In genomic region chr12:71626098-71626497, GRCh38 we compare ENCODE assay signal across 11 cellular contexts. TPM values are rescaled to one million over a fixed set of nuclear protein-coding genes. Genes with fewer than 3 reads are reported as not detected.
DNase-seq lines count a peak whose midpoint lies in the region; ATAC-seq and TF ChIP-seq lines count a peak whose summit lies in the region.
"Had no signal": no experiment of that assay in that cellular context is flagged by ENCODE, and none has a peak within 500 bp of the region (broad histone marks: within the 10 kb centered on the region; RNA-seq: fewer than 3 reads in every experiment).

No MANE protein-coding gene starts in this region.

- H3K27ac Mint-ChIP-seq in T-helper 2 cell treated with Interferon-gamma antibody and Interleukin-4, amounts not matched to agents 5 μg/mL and 100 μg/mL, for 36 hours = peak overlapping the region; percentile 17
- H3K27ac Mint-ChIP-seq in naive thymus-derived CD4-positive, alpha-beta T cell = peak overlapping the region; percentile 21 to 86 (median 70)
- no peak overlapping the region for H3K27ac Mint-ChIP-seq in WTC11
- H3K27ac Mint-ChIP-seq: brain had no signal

- ATAC-seq in HG02623 (IDR thresholded peaks at IDR 0.05; ENCODE audit: unreplicated experiment) = peak; percentile 62
- no peak for ATAC-seq in naive thymus-derived CD4-positive, alpha-beta T cell
- no peak for ATAC-seq in WTC11
- no peak for ATAC-seq in Right ventricle myocardium inferior

- intact Hi-C loops in naive thymus-derived CD4-positive, alpha-beta T cell (cut with micrococcal nuclease) = loop anchor here (2.0 to 5.0 kb wide), 3 partner anchors 13 to 36 kb away; partner anchors contain the start of genes THAP2 (in 1 of the 2) and ZFC3H1 (in 1 of the 2)
- intact Hi-C loops in Right ventricle myocardium inferior (cut with DNase I) = no loop called here

- CTCF ChIA-PET in naive thymus-derived CD4-positive, alpha-beta T cell (lab: Charles Lee) = interaction anchor here (1.0 to 2.1 kb wide), 2 partner anchors 10 to 121 kb away, joined by 3 to 6 read pairs; no protein-coding TSS in a partner anchor
- CTCF ChIA-PET in WTC11 (lab: Charles Lee) = interaction anchor here (1.0 kb wide), 1 partner anchor 11 kb away, joined by 5 read pairs; no protein-coding TSS in a partner anchor

- peak overlapping the region; percentile 15 for H3K27ac ChIP-seq in naive thymus-derived CD4-positive, alpha-beta T cell (ENCODE audit: low read depth, low read length)
- H3K27ac ChIP-seq: SK-N-MC had no signal

- H3K36me3 Mint-ChIP-seq in T-helper 2 cell treated with Interferon-gamma antibody and Interleukin-4, amounts not matched to agents 5 μg/mL and 100 μg/mL, for 36 hours (ENCODE audit: low read depth) = peaks cover 69% of the 10 kb centered on the region
- H3K36me3 Mint-ChIP-seq in naive thymus-derived CD4-positive, alpha-beta T cell = peaks cover 22 to 54% (median 29%) of the 10 kb centered on the region in 5 donors
- peaks cover 78% of the 10 kb centered on the region for H3K36me3 Mint-ChIP-seq in WTC11

- no peaks in the 10 kb centered on the region for H3K9me3 ChIP-seq in naive thymus-derived CD4-positive, alpha-beta T cell (ENCODE audit: control insufficient read depth in 2 of 3, low read length in 3 of 3)

- no peaks in the 10 kb centered on the region for H3K27me3 ChIP-seq in naive thymus-derived CD4-positive, alpha-beta T cell (ENCODE audit: control insufficient read depth in 2 of 2, insufficient read depth in 2 of 2, low read length in 2 of 2)

- peaks cover 0 to 6% of the 10 kb centered on the region in 2 donors for H3K4me1 ChIP-seq in naive thymus-derived CD4-positive, alpha-beta T cell (ENCODE audit: control insufficient read depth in 2 of 2, insufficient read depth in 2 of 2, low read length in 2 of 2)

- peaks cover 16% of the 10 kb centered on the region for H3K4me1 Mint-ChIP-seq in T-helper 2 cell treated with Interferon-gamma antibody and Interleukin-4, amounts not matched to agents 5 μg/mL and 100 μg/mL, for 36 hours (ENCODE audit: low read depth)
- peaks cover 14 to 40% (median 25%) of the 10 kb centered on the region in 7 donors for H3K4me1 Mint-ChIP-seq in naive thymus-derived CD4-positive, alpha-beta T cell
- H3K4me1 Mint-ChIP-seq in WTC11 = peaks cover 8% of the 10 kb centered on the region
- H3K4me1 Mint-ChIP-seq: brain had no signal

- H3K9me3 Mint-ChIP-seq in T-helper 2 cell treated with Interferon-gamma antibody and Interleukin-4, amounts not matched to agents 5 μg/mL and 100 μg/mL, for 36 hours = no peaks in the 10 kb centered on the region
- H3K9me3 Mint-ChIP-seq in naive thymus-derived CD4-positive, alpha-beta T cell = no peaks in the 10 kb centered on the region
- H3K9me3 Mint-ChIP-seq in WTC11 = no peaks in the 10 kb centered on the region
- H3K9me3 Mint-ChIP-seq: brain had no signal

- POLR2A ChIA-PET in naive thymus-derived CD4-positive, alpha-beta T cell (lab: Charles Lee) = interaction anchor here (0.6 to 3.1 kb wide), 2 partner anchors 17 to 37 kb away, joined by 3 to 16 read pairs; partner anchors contain the start of genes THAP2 and ZFC3H1
- POLR2A ChIA-PET in WTC11 (lab: Charles Lee) = no interaction called here

- no peak for DNase-seq in T-helper 2 cell treated with Interferon-gamma antibody and Interleukin-4, amounts not matched to agents 5 μg/mL and 100 μg/mL, for 36 hours (ENCODE audit: low spot score)
- DNase-seq in T-helper 2 cell = no peak
- DNase-seq in RPMI8226 = peak; percentile 45
- DNase-seq in naive thymus-derived CD4-positive, alpha-beta T cell = no peak
- DNase-seq in WTC11 (ENCODE audit: low spot score) = no peak
- DNase-seq in Right ventricle myocardium inferior (ENCODE audit: missing footprints) = no peak
- DNase-seq in UCSD-AML1 (lab: John Stamatoyannopoulos, UW; ENCODE audit: unreplicated experiment) = no peak

- H3K27me3 Mint-ChIP-seq in T-helper 2 cell treated with Interferon-gamma antibody and Interleukin-4, amounts not matched to agents 5 μg/mL and 100 μg/mL, for 36 hours (ENCODE audit: low read depth) = no peaks in the 10 kb centered on the region
- H3K27me3 Mint-ChIP-seq in naive thymus-derived CD4-positive, alpha-beta T cell = no peaks in the 10 kb centered on the region
- no peaks in the 10 kb centered on the region for H3K27me3 Mint-ChIP-seq in WTC11 (ENCODE audit: low read depth)
- H3K27me3 Mint-ChIP-seq: brain had no signal

- TF ChIP-seq CTCF in WTC11 (IDR thresholded peaks at IDR 0.05) = no peak

- peaks cover 25 to 85% (median 43%) of the 10 kb centered on the region in 3 experiments for H3K36me3 ChIP-seq in naive thymus-derived CD4-positive, alpha-beta T cell (ENCODE audit: control insufficient read depth in 2 of 3, insufficient read depth in 3 of 3, low read length in 3 of 3)

- peak overlapping the region; percentile 44 for H3K4me3 Mint-ChIP-seq in T-helper 2 cell treated with Interferon-gamma antibody and Interleukin-4, amounts not matched to agents 5 μg/mL and 100 μg/mL, for 36 hours
- H3K4me3 Mint-ChIP-seq in naive thymus-derived CD4-positive, alpha-beta T cell = peak overlapping the region in 8 of 10 donors; percentile 23 to 68 (median 42)
- no peak overlapping the region for H3K4me3 Mint-ChIP-seq in WTC11
- H3K4me3 Mint-ChIP-seq: brain had no signal

- H3K4me3 ChIP-seq in naive thymus-derived CD4-positive, alpha-beta T cell (ENCODE audit: low read length) = no peak overlapping the region
- H3K4me3 ChIP-seq: SK-N-MC, skin epidermis had no signal

TF ChIP-seq in WTC11, 78 proteins besides CTCF, POLR2A, EP300 and RAD21 (continues in another document):
- TF ChIP-seq CREB1 (CRISPR knock-in tag; IDR thresholded peaks at IDR 0.05) (no peak), ZNF512 (CRISPR knock-in tag; IDR thresholded peaks at IDR 0.05; ENCODE audit: borderline replicate concordance) (no peak), NFYB (CRISPR knock-in tag; conservative IDR thresholded peaks at IDR 0.05; ENCODE audit: low read depth) (no peak), SP1 (CRISPR knock-in tag; conservative IDR thresholded peaks at IDR 0.05) (no peak), USF2 (CRISPR knock-in tag; IDR thresholded peaks at IDR 0.05) (no peak), ZMAT4 (CRISPR knock-in tag; IDR thresholded peaks at IDR 0.05) (no peak), FOXP1 (CRISPR knock-in tag; IDR thresholded peaks at IDR 0.05; ENCODE audit: borderline replicate concordance) (no peak), NFE2L1 (CRISPR knock-in tag; IDR thresholded peaks at IDR 0.05) (no peak), STAT6 (CRISPR knock-in tag; conservative IDR thresholded peaks at IDR 0.05; ENCODE audit: low read depth) (no peak), JUN (CRISPR knock-in tag; IDR thresholded peaks at IDR 0.05) (no peak)

RNA-seq across cellular contexts. Expression of gene ZFC3H1, which starts 37.5 kb away (rescaled TPM):
- total RNA-seq in naive thymus-derived CD4-positive, alpha-beta T cell = 100 to 1,000 TPM in 4 of 5 experiments, 10 to 100 TPM in 1; 74.6 to 147 (median 133) TPM
- 10 to 100 TPM; 26.3 to 29.8 TPM for polyA plus RNA-seq in naive thymus-derived CD4-positive, alpha-beta T cell
- 28.3 to 33.9 TPM (median 30.9 TPM) in 3 replicates for total RNA-seq in WTC11 (2021)
- 15.2 TPM for total RNA-seq in Right ventricle myocardium inferior

RNA-seq across cellular contexts. Expression of gene THAP2, which starts 38.0 kb away (rescaled TPM):
- total RNA-seq in naive thymus-derived CD4-positive, alpha-beta T cell = 10 to 100 TPM in 4 of 5 experiments, 1 to 10 TPM in 1; 9.2 to 21.7 (median 14.4) TPM
- 1 to 10 TPM; 4.9 to 9.7 TPM for polyA plus RNA-seq in naive thymus-derived CD4-positive, alpha-beta T cell
- total RNA-seq in WTC11 (2021) (6.4 to 9.0 TPM (median 8.3 TPM) in 3 replicates), Right ventricle myocardium inferior (7.4 TPM)

RNA-seq across cellular contexts. Expression of gene TMEM19, which starts 59.8 kb away (rescaled TPM):
- total RNA-seq in naive thymus-derived CD4-positive, alpha-beta T cell = 10 to 100 TPM; 13.9 to 17.7 (median 14.7) TPM
- polyA plus RNA-seq in naive thymus-derived CD4-positive, alpha-beta T cell = 10 to 100 TPM; 25.3 to 43.0 TPM
- total RNA-seq in WTC11 (2021) (10.7 to 15.6 TPM (median 11.7 TPM) in 3 replicates), Right ventricle myocardium inferior (25.7 TPM)
